17 cellular contexts compared by ENCODE assay signal in the genomic region with DNA sequence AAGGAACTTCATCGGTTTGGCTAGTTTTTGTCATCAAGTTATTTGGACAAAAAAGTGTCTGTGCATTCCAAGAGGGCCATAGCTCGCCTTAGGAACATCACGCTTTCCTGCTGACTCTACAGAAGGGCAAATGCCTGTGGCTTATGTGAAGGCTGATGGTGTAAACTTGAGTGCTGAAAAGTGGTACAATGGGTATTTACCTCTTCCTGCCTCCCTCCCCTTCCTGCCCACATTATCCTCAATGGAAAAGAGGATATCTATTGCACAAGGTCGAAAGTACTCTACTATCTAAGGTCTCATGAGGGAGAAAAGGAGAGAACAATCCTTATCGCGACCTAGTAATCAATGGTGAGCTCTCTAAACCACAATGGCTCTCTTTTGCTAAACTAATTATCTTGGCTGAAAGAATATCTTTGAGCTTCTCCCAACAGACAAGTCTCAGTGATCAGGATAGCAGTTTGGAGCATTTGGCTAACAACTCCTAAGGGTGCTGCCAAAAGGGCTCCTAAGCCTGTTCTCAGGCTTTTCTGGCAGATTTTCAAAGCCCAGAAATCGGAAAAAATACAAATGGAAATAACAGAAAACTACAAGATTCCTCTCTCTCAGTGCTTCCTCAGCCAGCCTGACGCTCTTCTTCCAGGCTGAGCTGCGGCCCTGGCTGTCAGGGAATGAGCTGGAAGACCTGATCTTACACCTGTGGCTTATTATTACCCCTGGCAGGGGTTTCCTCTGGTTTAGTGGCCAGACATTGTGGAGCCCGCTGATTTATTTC. TPM values are rescaled to one million over a fixed set of nuclear protein-coding genes. Genes with fewer than 3 reads are reported as not detected.
DNase-seq lines count a peak whose midpoint lies in the region; ATAC-seq and TF ChIP-seq lines count a peak whose summit lies in the region.
"Had no signal": no experiment of that assay in that cellular context is flagged by ENCODE, and none has a peak within 500 bp of the region (broad histone marks: within the 10 kb centered on the region; RNA-seq: fewer than 3 reads in every experiment).

No MANE protein-coding gene starts in this region.

- peak; percentile 92 for DNase-seq in EH (ENCODE audit: low read depth)
- DNase-seq in OCI-M1 (lab: John Stamatoyannopoulos, UW), result peak; percentile 36
- DNase-seq in fibroblast of mammary gland (ENCODE audit: low read depth), result peak; percentile 78
- peak; percentile 77 for DNase-seq in osteoblast (ENCODE audit: insufficient read length, low spot score, missing footprints)
- DNase-seq in stimulated activated naive B cell treated with anti-CD40 and anti-IgM and Interleukin-4, amounts not matched to agents 10 μg/mL and 1 μg/mL and 100 μg/mL, for 72 hours, result no peak
- DNase-seq in Peyer's patch, result no peak
- no peak for DNase-seq in activated CD4-positive, alpha-beta T cell treated with anti-CD3 and anti-CD28 coated beads for 48 hours
- DNase-seq in stimulated activated CD4-positive, alpha-beta T cell treated with anti-CD3 and anti-CD28 coated beads, Interleukin-2, amount 100 ng/mL, for 48 hours, result no peak
- DNase-seq: activated naive CD8-positive, alpha-beta T cell treated with anti-CD3 and anti-CD28 coated beads, Interleukin-2, amount 50 U/mL, for 24 hours; C1 segment of cervical spinal cord; effector CD8-positive, alpha-beta T cell; hypothalamus; ovary; SHP77; stimulated activated CD4-positive, alpha-beta T cell treated with anti-CD3 and anti-CD28 coated beads, Interleukin-2, amount 100 ng/mL, for 24 hours had no signal

- H3K27me3 Mint-ChIP-seq in stimulated activated naive B cell treated with anti-CD40 and anti-IgM and Interleukin-4, amounts not matched to agents 10 μg/mL and 1 μg/mL and 100 μg/mL, for 72 hours, result peaks cover 20 to 38% of the 10 kb centered on the region in 2 donors

- H3K4me1 ChIP-seq in osteoblast (ENCODE audit: insufficient read depth, low read length) (peaks cover 45% of the 10 kb centered on the region), Peyer's patch (no peaks in the 10 kb centered on the region)

- H3K4me3 Mint-ChIP-seq in stimulated activated naive B cell treated with anti-CD40 and anti-IgM and Interleukin-4, amounts not matched to agents 10 μg/mL and 1 μg/mL and 100 μg/mL, for 72 hours, result no peak overlapping the region
- H3K4me3 Mint-ChIP-seq: activated naive CD8-positive, alpha-beta T cell treated with anti-CD3 and anti-CD28 coated beads, Interleukin-2, amount 50 U/mL, for 24 hours; stimulated activated naive CD8-positive, alpha-beta T cell treated with anti-CD3 and anti-CD28 coated beads, Interleukin-15, Interleukin-2, amounts not matched to agents 100 ng/mL and 50 ng/mL, for 24 hours had no signal

- no peak for TF ChIP-seq POLR2A in Peyer's patch (IDR thresholded peaks at IDR 0.05)

- H3K27ac ChIP-seq in osteoblast (ENCODE audit: low read depth, low read length) (peak overlapping the region; percentile 58), Peyer's patch (no peak overlapping the region)
- H3K27ac ChIP-seq: ovary had no signal

- H3K9me3 ChIP-seq in osteoblast (ENCODE audit: low read depth, low read length), result no peaks in the 10 kb centered on the region
- H3K9me3 ChIP-seq in Peyer's patch, result no peaks in the 10 kb centered on the region
- H3K9me3 ChIP-seq: ovary had no signal

- TF ChIP-seq CTCF in fibroblast of mammary gland (conservative IDR thresholded peaks at IDR 0.05; ENCODE audit: control insufficient read depth, insufficient read depth, low read depth, low read length), result no peak
- TF ChIP-seq CTCF in osteoblast (IDR thresholded peaks at IDR 0.05; ENCODE audit: extremely low read depth, low read depth, low read length), result no peak
- TF ChIP-seq CTCF in Peyer's patch (IDR thresholded peaks at IDR 0.05), result no peak

- H3K4me2 ChIP-seq in osteoblast (ENCODE audit: insufficient read depth, low read length), result peak overlapping the region; percentile 26

- H3K27me3 ChIP-seq in osteoblast (ENCODE audit: insufficient read depth, low read length) (no peaks in the 10 kb centered on the region), Peyer's patch (no peaks in the 10 kb centered on the region)
- H3K27me3 ChIP-seq: ovary had no signal

- no peak for ATAC-seq in stimulated activated naive B cell treated with anti-CD40 and anti-IgM and Interleukin-4, amounts not matched to agents 10 μg/mL and 1 μg/mL and 100 μg/mL, for 72 hours (replicated peaks)
- ATAC-seq: activated naive CD8-positive, alpha-beta T cell treated with anti-CD3 and anti-CD28 coated beads, Interleukin-2, amount 50 U/mL, for 24 hours had no signal

- peaks cover 0 to 2% of the 10 kb centered on the region in 2 donors for H3K4me1 Mint-ChIP-seq in stimulated activated naive B cell treated with anti-CD40 and anti-IgM and Interleukin-4, amounts not matched to agents 10 μg/mL and 1 μg/mL and 100 μg/mL, for 72 hours
- H3K4me1 Mint-ChIP-seq: activated naive CD8-positive, alpha-beta T cell treated with anti-CD3 and anti-CD28 coated beads, Interleukin-2, amount 50 U/mL, for 24 hours had no signal

- H3K36me3 Mint-ChIP-seq in stimulated activated naive B cell treated with anti-CD40 and anti-IgM and Interleukin-4, amounts not matched to agents 10 μg/mL and 1 μg/mL and 100 μg/mL, for 72 hours, result peaks cover 0 to 2% of the 10 kb centered on the region in 2 donors

- H3K4me3 ChIP-seq in fibroblast of mammary gland (ENCODE audit: control insufficient read depth, low read depth, low read length), result no peak overlapping the region
- H3K4me3 ChIP-seq in osteoblast (ENCODE audit: insufficient read depth, low read length), result no peak overlapping the region
- no peak overlapping the region for H3K4me3 ChIP-seq in Peyer's patch
- H3K4me3 ChIP-seq: lung, ovary had no signal

- no peaks in the 10 kb centered on the region for H4K20me1 ChIP-seq in osteoblast (ENCODE audit: insufficient read depth, low read length)

- H3K36me3 ChIP-seq in osteoblast (ENCODE audit: insufficient read depth, low read length), result no peaks in the 10 kb centered on the region
- H3K36me3 ChIP-seq in Peyer's patch, result no peaks in the 10 kb centered on the region
- H3K36me3 ChIP-seq: ovary had no signal

- H2AFZ ChIP-seq in osteoblast (ENCODE audit: low read length), result peak overlapping the region; percentile 43

- no peak overlapping the region for H3K27ac Mint-ChIP-seq in stimulated activated naive B cell treated with anti-CD40 and anti-IgM and Interleukin-4, amounts not matched to agents 10 μg/mL and 1 μg/mL and 100 μg/mL, for 72 hours
- H3K27ac Mint-ChIP-seq: activated naive CD8-positive, alpha-beta T cell treated with anti-CD3 and anti-CD28 coated beads, Interleukin-2, amount 50 U/mL, for 24 hours; stimulated activated naive CD8-positive, alpha-beta T cell treated with anti-CD3 and anti-CD28 coated beads, Interleukin-15, Interleukin-2, amounts not matched to agents 100 ng/mL and 50 ng/mL, for 24 hours had no signal

- peaks cover 0 to 2% of the 10 kb centered on the region in 2 donors for H3K9me3 Mint-ChIP-seq in stimulated activated naive B cell treated with anti-CD40 and anti-IgM and Interleukin-4, amounts not matched to agents 10 μg/mL and 1 μg/mL and 100 μg/mL, for 72 hours
- H3K9me3 Mint-ChIP-seq: activated naive CD8-positive, alpha-beta T cell treated with anti-CD3 and anti-CD28 coated beads, Interleukin-2, amount 50 U/mL, for 24 hours; stimulated activated naive CD8-positive, alpha-beta T cell treated with anti-CD3 and anti-CD28 coated beads, Interleukin-15, Interleukin-2, amounts not matched to agents 100 ng/mL and 50 ng/mL, for 24 hours had no signal

- H3K79me2 ChIP-seq in osteoblast (ENCODE audit: insufficient read depth, low read length), result no peaks in the 10 kb centered on the region

RNA-seq across cellular contexts. Expression of gene ENPP1, which starts 42.6 kb away (rescaled TPM):
- total RNA-seq in osteoblast (16.3 and 20.3 TPM in 2 replicates), Peyer's patch (1 to 10 TPM; 1.7 to 9.4 (median 7.1) TPM)

RNA-seq across cellular contexts. Expression of gene CTAGE9, which starts 54.5 kb away (rescaled TPM):
- not detected in 2 replicates for total RNA-seq in osteoblast
- not detected for total RNA-seq in Peyer's patch
- total RNA-seq: lung, ovary had no signal

Comparison
In these comparisons a context has a peak if more than half of its experiments do, and no peak if none do; other contexts are left out.
1. DNase-seq: peak in EH (single experiment), OCI-M1 (single experiment), fibroblast of mammary gland (single experiment) and osteoblast (single experiment); none in stimulated activated naive B cell treated with anti-CD40 and anti-IgM and Interleukin-4, amounts not matched to agents 10 μg/mL and 1 μg/mL and 100 μg/mL, for 72 hours (single experiment), Peyer's patch (0 of 3), activated CD4-positive, alpha-beta T cell treated with anti-CD3 and anti-CD28 coated beads for 48 hours (single experiment) and stimulated activated CD4-positive, alpha-beta T cell treated with anti-CD3 and anti-CD28 coated beads, Interleukin-2, amount 100 ng/mL, for 48 hours (0 of 2).